ENCODE assay signal across 10 cellular contexts in genomic region chr6:110399219-110400071, GRCh38. TPM values are rescaled to one million over a fixed set of nuclear protein-coding genes. Genes with fewer than 3 reads are reported as not detected.
DNase-seq lines count a peak whose midpoint lies in the region; ATAC-seq and TF ChIP-seq lines count a peak whose summit lies in the region.
"Had no signal": no experiment of that assay in that cellular context is flagged by ENCODE, and none has a peak within 500 bp of the region (broad histone marks: within the 10 kb centered on the region; RNA-seq: fewer than 3 reads in every experiment).

No MANE protein-coding gene starts in this region.

- H3K36me3 Mint-ChIP-seq in stimulated activated naive B cell treated with anti-CD40 and anti-IgM and Interleukin-4, amounts not matched to agents 10 μg/mL and 1 μg/mL and 100 μg/mL, for 72 hours = no peaks in the 10 kb centered on the region

- 15 to 16% methylated on average over 35 to 42 of the region's 43 CpGs for WGBS in GM23248 (ENCODE audit: low coverage in 1 of 2, low lambda C conversion rate in 2 of 2, missing lambda C conversion rate in 2 of 2), 2 experiments

- H3K27me3 ChIP-seq in GM23248 (replicated peaks; ENCODE audit: insufficient read depth) (no peaks in the 10 kb centered on the region), kidney epithelial cell (ENCODE audit: control insufficient read depth, insufficient read depth, low read length) (no peaks in the 10 kb centered on the region)
- H3K27me3 ChIP-seq: MG63, thyroid gland had no signal

- no peaks in the 10 kb centered on the region for H3K4me1 ChIP-seq in GM23248 (ENCODE audit: insufficient read depth)
- H3K4me1 ChIP-seq: thyroid gland had no signal

- no peaks in the 10 kb centered on the region for H3F3A ChIP-seq in GM23248 (ENCODE audit: insufficient read depth)

- H3K27me3 Mint-ChIP-seq in stimulated activated naive B cell treated with anti-CD40 and anti-IgM and Interleukin-4, amounts not matched to agents 10 μg/mL and 1 μg/mL and 100 μg/mL, for 72 hours = peaks cover 0 to 8% of the 10 kb centered on the region in 2 donors

- H3K27ac Mint-ChIP-seq in stimulated activated naive B cell treated with anti-CD40 and anti-IgM and Interleukin-4, amounts not matched to agents 10 μg/mL and 1 μg/mL and 100 μg/mL, for 72 hours = no peak overlapping the region

- H3K4me3 ChIP-seq in GM23248 (peak overlapping the region; percentile 66), choroid plexus epithelial cell (ENCODE audit: low read depth, low read length) (peak overlapping the region; percentile 62), kidney epithelial cell (ENCODE audit: low read depth, low read length) (peak overlapping the region; percentile 14)
- H3K4me3 ChIP-seq: MG63 had no signal

- H3K9me3 ChIP-seq in GM23248 (ENCODE audit: low read depth) = no peaks in the 10 kb centered on the region
- H3K9me3 ChIP-seq: MG63, thyroid gland had no signal

- DNase-seq in GM23248 = peak; percentile 50
- DNase-seq in choroid plexus epithelial cell (ENCODE audit: low read depth) = peak; percentile 38
- DNase-seq in kidney epithelial cell (ENCODE audit: low read depth) = no peak
- DNase-seq in stimulated activated naive B cell treated with anti-CD40 and anti-IgM and Interleukin-4, amounts not matched to agents 10 μg/mL and 1 μg/mL and 100 μg/mL, for 72 hours = no peak
- no peak for DNase-seq in NCI-H128 (lab: John Stamatoyannopoulos, UW; ENCODE audit: unreplicated experiment)
- no peak for DNase-seq in NCI-H510A (lab: John Stamatoyannopoulos, UW)
- no peak for DNase-seq in NCI-H446 treated with DMSO at 0.1 percent for 48 hours (lab: John Stamatoyannopoulos, UW)

- no peaks in the 10 kb centered on the region for H3K79me2 ChIP-seq in GM23248 (ENCODE audit: insufficient read depth)

- peak overlapping the region; percentile 50 for H3K9ac ChIP-seq in GM23248

- H3K4me2 ChIP-seq in GM23248 (ENCODE audit: unreplicated experiment) = peak overlapping the region; percentile 76

- in situ Hi-C loops in GM23248 (cut with MboI) = loop anchor here (10.0 kb wide), 3 partner anchors 345 to 875 kb away; no protein-coding TSS in a partner anchor

- H3K36me3 ChIP-seq in GM23248 (ENCODE audit: low read depth) (no peaks in the 10 kb centered on the region), kidney epithelial cell (ENCODE audit: control insufficient read depth, insufficient read depth, low read length) (no peaks in the 10 kb centered on the region)
- H3K36me3 ChIP-seq: MG63, thyroid gland had no signal

- H3K27ac ChIP-seq in GM23248 = no peak overlapping the region
- H3K27ac ChIP-seq: thyroid gland had no signal

- H4K20me1 ChIP-seq in GM23248 (ENCODE audit: insufficient read depth) = no peaks in the 10 kb centered on the region

- H3K4me1 Mint-ChIP-seq in stimulated activated naive B cell treated with anti-CD40 and anti-IgM and Interleukin-4, amounts not matched to agents 10 μg/mL and 1 μg/mL and 100 μg/mL, for 72 hours = no peaks in the 10 kb centered on the region

- H2AFZ ChIP-seq in GM23248 = peak overlapping the region; percentile 90

- H3K4me3 Mint-ChIP-seq in stimulated activated naive B cell treated with anti-CD40 and anti-IgM and Interleukin-4, amounts not matched to agents 10 μg/mL and 1 μg/mL and 100 μg/mL, for 72 hours = peak overlapping the region; percentile 56 to 78

- peak; percentile 26 for TF ChIP-seq CTCF in choroid plexus epithelial cell (conservative IDR thresholded peaks at IDR 0.05; ENCODE audit: low read depth, low read length)
- TF ChIP-seq CTCF in kidney epithelial cell (IDR thresholded peaks at IDR 0.05; ENCODE audit: insufficient read depth, low read length, poor library complexity, severe bottlenecking) = no peak

- ATAC-seq in stimulated activated naive B cell treated with anti-CD40 and anti-IgM and Interleukin-4, amounts not matched to agents 10 μg/mL and 1 μg/mL and 100 μg/mL, for 72 hours (replicated peaks) = peak; percentile 36 to 44
- no peak for ATAC-seq in HG03196 (IDR thresholded peaks at IDR 0.05; ENCODE audit: unreplicated experiment)

- H3K9me3 Mint-ChIP-seq in stimulated activated naive B cell treated with anti-CD40 and anti-IgM and Interleukin-4, amounts not matched to agents 10 μg/mL and 1 μg/mL and 100 μg/mL, for 72 hours = no peaks in the 10 kb centered on the region

- H3K9me2 ChIP-seq in GM23248 (ENCODE audit: insufficient read depth) = no peaks in the 10 kb centered on the region

RNA-seq across cellular contexts. Expression of gene DDO, which starts 15.9 kb away (rescaled TPM):
- not detected in 2 replicates for total RNA-seq in GM23248 (2014; rRNA removed; shearing (Covaris generic))
- polyA plus RNA-seq in GM23248 (2016; fragmentation: Nextera tagmentation; extraction: Ambion mirVana) = not detected in 2 replicates
- 0.07 and 0.29 TPM in 2 replicates for total RNA-seq in kidney epithelial cell

RNA-seq across cellular contexts. Expression of gene METTL24, which starts 41.3 kb away (rescaled TPM):
- not detected in 2 replicates for total RNA-seq in GM23248 (2014; rRNA removed; shearing (Covaris generic))
- polyA plus RNA-seq in GM23248 (2016; fragmentation: Nextera tagmentation; extraction: Ambion mirVana) = not detected in 2 replicates
- total RNA-seq in kidney epithelial cell = 1.2 and 2.3 TPM in 2 replicates

Comparison
In these comparisons a context has a peak if more than half of its experiments do, and no peak if none do; other contexts are left out.
1. DNase-seq: peak in GM23248 (single experiment) and choroid plexus epithelial cell (single experiment); none in kidney epithelial cell (single experiment), stimulated activated naive B cell treated with anti-CD40 and anti-IgM and Interleukin-4, amounts not matched to agents 10 μg/mL and 1 μg/mL and 100 μg/mL, for 72 hours (single experiment), NCI-H128 (single experiment), NCI-H510A (single experiment) and NCI-H446 treated with DMSO at 0.1 percent for 48 hours (single experiment).
2. H3K4me3 ChIP-seq: peak in every context shown above with its lines; median percentile 66 in GM23248; 62 in choroid plexus epithelial cell; 14 in kidney epithelial cell.